ENCODE assay signal across 10 cellular contexts in the genomic region with DNA sequence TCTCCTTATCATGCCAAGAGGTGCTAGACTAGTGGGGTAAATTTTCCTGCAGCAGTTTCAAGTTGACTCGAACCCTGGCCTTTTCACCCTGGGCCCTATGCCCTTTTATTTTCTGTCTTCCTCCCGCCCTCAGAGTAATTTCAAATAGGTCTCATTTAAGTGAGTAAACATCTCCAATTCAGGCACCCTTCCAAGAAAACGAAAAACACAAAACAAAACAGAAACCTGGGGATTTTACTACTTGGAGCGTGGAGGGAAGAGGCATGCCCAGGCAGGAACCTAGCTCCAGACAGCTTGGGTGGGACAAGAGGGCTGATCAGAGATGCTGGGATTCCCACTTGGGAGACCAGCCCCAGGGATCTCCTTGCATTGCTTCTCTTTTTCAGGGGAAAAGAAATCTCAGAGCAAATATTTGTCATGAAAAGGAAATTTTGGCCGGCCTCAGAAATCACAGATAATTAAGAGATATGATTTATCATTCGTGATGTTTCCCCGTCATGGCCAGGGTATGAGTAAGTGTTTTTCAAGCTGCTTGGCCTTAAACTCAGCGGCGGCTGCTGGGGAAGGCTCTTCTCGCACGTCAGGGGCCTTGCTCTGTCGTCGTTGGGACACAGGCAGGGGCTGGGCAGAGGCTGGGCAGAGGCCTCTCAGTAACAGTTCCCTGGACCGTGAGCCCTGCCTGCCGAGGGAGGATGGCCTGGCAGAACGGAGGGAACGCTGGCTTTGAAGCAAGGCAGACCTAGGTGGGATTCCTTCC.
DNase-seq lines count a peak whose midpoint lies in the region; ATAC-seq, FAIRE-seq and TF ChIP-seq lines count a peak whose summit lies in the region.
"Had no signal": no experiment of that assay in that cellular context is flagged by ENCODE, and none has a peak within 500 bp of the region (broad histone marks: within the 10 kb centered on the region; RNA-seq: fewer than 3 reads in every experiment).

No MANE protein-coding gene starts in this region.

- H3K27me3 Mint-ChIP-seq in activated naive CD8-positive, alpha-beta T cell treated with anti-CD3 and anti-CD28 coated beads for 36 hours: no peaks in the 10 kb centered on the region
- H3K27me3 Mint-ChIP-seq in activated T-helper 2 cell treated with anti-CD3 and anti-CD28 coated beads, Interferon-gamma antibody, Interleukin-2, Interleukin-4, amounts not matched to agents 10 μg/mL and 5 μg/mL and 100 μg/mL, durations not matched to agents 14 hours and 24 hours and 36 hours (ENCODE audit: low read depth): no peaks in the 10 kb centered on the region

- CTCF ChIA-PET in HepG2 (lab: Yijun Ruan, JAX; ENCODE audit: low intra/inter-chr PET ratio, low total read pairs) (no interaction called here), OCI-LY7 (lab: Charles Lee; ENCODE audit: unreplicated experiment) (no interaction called here)

- no peak for FAIRE-seq in HepG2 (lab: Jason Lieb, UNC)

- TF ChIP-seq POLR2A in right lobe of liver (IDR thresholded peaks at IDR 0.05) (no peak), HepG2 (IDR thresholded peaks at IDR 0.05; ENCODE audit: insufficient read depth in 1 of 2, low read depth in 2 of 2, low read length in 2 of 2) (no peak)

- TF ChIP-seq EP300 in HepG2 (IDR thresholded peaks at IDR 0.05; ENCODE audit: low read depth in 2 of 2, low read length in 2 of 2): no peak
- TF ChIP-seq EP300 in HepG2 (CRISPR knock-in tag; IDR thresholded peaks at IDR 0.05; ENCODE audit: borderline replicate concordance): no peak

- no peak overlapping the region for H3K27ac Mint-ChIP-seq in activated naive CD8-positive, alpha-beta T cell treated with anti-CD3 and anti-CD28 coated beads for 36 hours
- H3K27ac Mint-ChIP-seq in activated T-helper 2 cell treated with anti-CD3 and anti-CD28 coated beads, Interferon-gamma antibody, Interleukin-2, Interleukin-4, amounts not matched to agents 10 μg/mL and 5 μg/mL and 100 μg/mL, durations not matched to agents 14 hours and 24 hours and 36 hours: no peak overlapping the region

- no peaks in the 10 kb centered on the region for H3K4me1 Mint-ChIP-seq in activated naive CD8-positive, alpha-beta T cell treated with anti-CD3 and anti-CD28 coated beads for 36 hours
- H3K4me1 Mint-ChIP-seq in activated T-helper 2 cell treated with anti-CD3 and anti-CD28 coated beads, Interferon-gamma antibody, Interleukin-2, Interleukin-4, amounts not matched to agents 10 μg/mL and 5 μg/mL and 100 μg/mL, durations not matched to agents 14 hours and 24 hours and 36 hours (ENCODE audit: low read depth): no peaks in the 10 kb centered on the region

- DNase-seq in right lobe of liver: no peak
- no peak for DNase-seq in HepG2 (ENCODE audit: low spot score)
- DNase-seq in brain microvascular endothelial cell: peak; percentile 61
- no peak for DNase-seq in lower lobe of right lung
- peak; percentile 76 to 88 for DNase-seq in aorta
- DNase-seq in activated naive CD8-positive, alpha-beta T cell treated with anti-CD3 and anti-CD28 coated beads for 36 hours: no peak
- no peak for DNase-seq in OCI-LY7 (ENCODE audit: low spot score)
- no peak for DNase-seq in activated T-helper 2 cell treated with anti-CD3 and anti-CD28 coated beads, Interferon-gamma antibody, Interleukin-2, Interleukin-4, amounts not matched to agents 10 μg/mL and 5 μg/mL and 100 μg/mL, durations not matched to agents 14 hours and 24 hours and 36 hours (ENCODE audit: low spot score)
- DNase-seq: BE2C had no signal

- H3K9ac ChIP-seq in HepG2 (ENCODE audit: insufficient read depth, low read depth, low read length): no peak overlapping the region

- H3K36me3 ChIP-seq in right lobe of liver: no peaks in the 10 kb centered on the region
- H3K36me3 ChIP-seq in HepG2 (replicated peaks in 1 of 2; ENCODE audit: control insufficient read depth in 1 of 2, insufficient read depth in 2 of 2, low read length in 2 of 2): no peaks in the 10 kb centered on the region
- H3K36me3 ChIP-seq in brain microvascular endothelial cell (replicated peaks): no peaks in the 10 kb centered on the region
- no peaks in the 10 kb centered on the region for H3K36me3 ChIP-seq in lower lobe of right lung
- no peaks in the 10 kb centered on the region for H3K36me3 ChIP-seq in aorta (ENCODE audit: control insufficient read depth in 1 of 2, insufficient read depth in 2 of 2, low read length in 1 of 2)
- no peaks in the 10 kb centered on the region for H3K36me3 ChIP-seq in OCI-LY7 (ENCODE audit: insufficient read depth, low read length)
- H3K36me3 ChIP-seq: BE2C, neutrophil had no signal

- H3K79me2 ChIP-seq in HepG2 (ENCODE audit: insufficient read depth, low read length) (no peaks in the 10 kb centered on the region), OCI-LY7 (ENCODE audit: insufficient read depth, low read depth, low read length) (no peaks in the 10 kb centered on the region)

- H3K9me3 Mint-ChIP-seq in activated naive CD8-positive, alpha-beta T cell treated with anti-CD3 and anti-CD28 coated beads for 36 hours: no peaks in the 10 kb centered on the region
- no peaks in the 10 kb centered on the region for H3K9me3 Mint-ChIP-seq in activated T-helper 2 cell treated with anti-CD3 and anti-CD28 coated beads, Interferon-gamma antibody, Interleukin-2, Interleukin-4, amounts not matched to agents 10 μg/mL and 5 μg/mL and 100 μg/mL, durations not matched to agents 14 hours and 24 hours and 36 hours

- peaks cover 0 to 19% (median 3%) of the 10 kb centered on the region in 4 donors for H3K4me1 ChIP-seq in right lobe of liver
- H3K4me1 ChIP-seq in HepG2 (ENCODE audit: insufficient read depth, low read length): no peaks in the 10 kb centered on the region
- peaks cover 33% of the 10 kb centered on the region for H3K4me1 ChIP-seq in lower lobe of right lung
- no peaks in the 10 kb centered on the region for H3K4me1 ChIP-seq in aorta (ENCODE audit: control insufficient read depth in 1 of 2, insufficient read depth in 2 of 2, low read length in 2 of 2)
- no peaks in the 10 kb centered on the region for H3K4me1 ChIP-seq in OCI-LY7 (ENCODE audit: insufficient read depth, low read length, poor library complexity, severe bottlenecking)
- H3K4me1 ChIP-seq: BE2C had no signal

- in situ Hi-C loops in HepG2 (cut with HindIII; ENCODE audit: extremely low pct_ligation_motif_present, low pct_unique_long_range_greater_than_20kb) (no loop called here), brain microvascular endothelial cell (cut with HindIII; ENCODE audit: low pct_ligation_motif_present, low sequenced_read_pairs) (no loop called here)

- H3K36me3 Mint-ChIP-seq in activated naive CD8-positive, alpha-beta T cell treated with anti-CD3 and anti-CD28 coated beads for 36 hours: no peaks in the 10 kb centered on the region
- H3K36me3 Mint-ChIP-seq in activated T-helper 2 cell treated with anti-CD3 and anti-CD28 coated beads, Interferon-gamma antibody, Interleukin-2, Interleukin-4, amounts not matched to agents 10 μg/mL and 5 μg/mL and 100 μg/mL, durations not matched to agents 14 hours and 24 hours and 36 hours (ENCODE audit: low read depth): no peaks in the 10 kb centered on the region

- POLR2A ChIA-PET in HepG2 (lab: Yijun Ruan, JAX): no interaction called here
- POLR2A ChIA-PET in OCI-LY7 (lab: Charles Lee): no interaction called here

- TF ChIP-seq CTCF in right lobe of liver (IDR thresholded peaks at IDR 0.05) (no peak), HepG2 (CRISPR knock-in tag; IDR thresholded peaks at IDR 0.05) (no peak), brain microvascular endothelial cell (IDR thresholded peaks at IDR 0.05; ENCODE audit: low read depth, low read length, missing control alignments) (no peak), lower lobe of right lung (IDR thresholded peaks at IDR 0.05) (no peak), OCI-LY7 (conservative IDR thresholded peaks at IDR 0.05; ENCODE audit: low read length) (no peak)

- TF ChIP-seq RAD21 in HepG2 (CRISPR knock-in tag; IDR thresholded peaks at IDR 0.05): no peak

- BruUV-seq in HepG2 (replicated peaks; lab: Mats Ljungman, UMichigan) (no TSS peak), OCI-LY7 (replicated peaks; lab: Mats Ljungman, UMichigan) (no TSS peak)

- H3K4me2 ChIP-seq in HepG2 (ENCODE audit: low read depth, low read length) (no peak overlapping the region), OCI-LY7 (ENCODE audit: low read length) (no peak overlapping the region)

- H4K20me1 ChIP-seq in HepG2 (ENCODE audit: insufficient read depth, low read length) (no peaks in the 10 kb centered on the region), OCI-LY7 (ENCODE audit: insufficient read depth, low read length) (no peaks in the 10 kb centered on the region)

- no peak overlapping the region for H3K27ac ChIP-seq in right lobe of liver
- H3K27ac ChIP-seq in HepG2 (ENCODE audit: extremely low read length, insufficient read depth, low read length): no peak overlapping the region
- peak overlapping the region; percentile 66 for H3K27ac ChIP-seq in brain microvascular endothelial cell
- H3K27ac ChIP-seq in lower lobe of right lung: peak overlapping the region; percentile 61
- H3K27ac ChIP-seq in aorta (ENCODE audit: low read depth in 1 of 2, low read length in 2 of 2): no peak overlapping the region
- no peak overlapping the region for H3K27ac ChIP-seq in OCI-LY7 (ENCODE audit: low read depth, low read length, poor library complexity, severe bottlenecking)
- H3K27ac ChIP-seq: neutrophil had no signal

- H3K4me3 ChIP-seq in right lobe of liver (no peak overlapping the region), HepG2 (replicated peaks in 1 of 3; ENCODE audit: insufficient read depth in 1 of 3, low read depth in 2 of 3, low read length in 3 of 3) (no peak overlapping the region), brain microvascular endothelial cell (ENCODE audit: low read depth, low read length) (no peak overlapping the region), lower lobe of right lung (no peak overlapping the region), aorta (ENCODE audit: low read length in 2 of 2) (no peak overlapping the region), OCI-LY7 (ENCODE audit: low read depth, low read length, poor library complexity, severe bottlenecking) (no peak overlapping the region)

- no peaks in the 10 kb centered on the region for H3K27me3 ChIP-seq in right lobe of liver
- H3K27me3 ChIP-seq in HepG2 (ENCODE audit: control insufficient read depth in 1 of 2, insufficient read depth in 2 of 2, low read length in 2 of 2): peaks cover 0 to 1% of the 10 kb centered on the region in 2 experiments; a peak in 1 of 5 replicates
- H3K27me3 ChIP-seq in brain microvascular endothelial cell (replicated peaks): no peaks in the 10 kb centered on the region
- H3K27me3 ChIP-seq in lower lobe of right lung (ENCODE audit: low read depth): peaks cover 3% of the 10 kb centered on the region
- H3K27me3 ChIP-seq in aorta (ENCODE audit: control insufficient read depth in 1 of 2, insufficient read depth in 2 of 2, low read length in 1 of 2): no peaks in the 10 kb centered on the region
- H3K27me3 ChIP-seq: BE2C, neutrophil had no signal

- H2AFZ ChIP-seq in HepG2 (ENCODE audit: low read length): no peak overlapping the region
- H2AFZ ChIP-seq in OCI-LY7 (ENCODE audit: low read length): no peak overlapping the region

- 40% methylated on average over 8 of the region's 17 CpGs for WGBS in right lobe of liver (ENCODE audit: insufficient coverage, low coverage, low lambda C conversion rate, missing lambda C conversion rate)
- WGBS in HepG2 (ENCODE audit: low lambda C conversion rate): 42% methylated on average over 17 of the region's 17 CpGs
- WGBS in aorta, 2 donors: 87 to 92% methylated on average over 17 of the region's 17 CpGs

- intact Hi-C loops in right lobe of liver (cut with DNase I) (no loop called here), HepG2 (cut with micrococcal nuclease; ENCODE audit: unreplicated experiment) (no loop called here), lower lobe of right lung (cut with DNase I) (no loop called here), aorta (cut with DNase I) (loop anchor here in 1 of 2 donors (5.0 to 10.0 kb wide), 2 partner anchors 86 to 737 kb away; no protein-coding TSS in a partner anchor), OCI-LY7 (cut with micrococcal nuclease; ENCODE audit: unreplicated experiment) (no loop called here)
- intact Hi-C loops in activated T-helper 2 cell treated with anti-CD3 and anti-CD28 coated beads, Interferon-gamma antibody, Interleukin-2, Interleukin-4, amounts not matched to agents 10 μg/mL and 5 μg/mL and 100 μg/mL, durations not matched to agents 14 hours and 24 hours and 36 hours (cut with micrococcal nuclease): no loop called here

- no peaks in the 10 kb centered on the region for H3K9me2 ChIP-seq in OCI-LY7 (ENCODE audit: insufficient read depth, low read length)

- ATAC-seq in right lobe of liver: peak in 3 of 4 donors; percentile 8 to 28 (median 22)
- ATAC-seq in HepG2: no peak
- peak; percentile 63 to 68 for ATAC-seq in lower lobe of right lung
- ATAC-seq in aorta (ENCODE audit: low FRiP score): peak; percentile 67

- no peak overlapping the region for H3K4me3 Mint-ChIP-seq in activated naive CD8-positive, alpha-beta T cell treated with anti-CD3 and anti-CD28 coated beads for 36 hours
- H3K4me3 Mint-ChIP-seq in activated T-helper 2 cell treated with anti-CD3 and anti-CD28 coated beads, Interferon-gamma antibody, Interleukin-2, Interleukin-4, amounts not matched to agents 10 μg/mL and 5 μg/mL and 100 μg/mL, durations not matched to agents 14 hours and 24 hours and 36 hours (ENCODE audit: low read depth): no peak overlapping the region

- H3K9me3 ChIP-seq in right lobe of liver (no peaks in the 10 kb centered on the region), HepG2 (ENCODE audit: low read length) (no peaks in the 10 kb centered on the region), lower lobe of right lung (no peaks in the 10 kb centered on the region), aorta (ENCODE audit: control insufficient read depth, low read length) (no peaks in the 10 kb centered on the region), OCI-LY7 (ENCODE audit: low read length) (no peaks in the 10 kb centered on the region)
- H3K9me3 ChIP-seq: BE2C, neutrophil had no signal

Comparison
In these comparisons a context has a peak if more than half of its experiments do, and no peak if none do; other contexts are left out.
1. DNase-seq: peak in brain microvascular endothelial cell (single experiment) and aorta (2 of 2); none in right lobe of liver (0 of 3), HepG2 (single experiment), lower lobe of right lung (single experiment), activated naive CD8-positive, alpha-beta T cell treated with anti-CD3 and anti-CD28 coated beads for 36 hours (single experiment), OCI-LY7 (single experiment) and activated T-helper 2 cell treated with anti-CD3 and anti-CD28 coated beads, Interferon-gamma antibody, Interleukin-2, Interleukin-4, amounts not matched to agents 10 μg/mL and 5 μg/mL and 100 μg/mL, durations not matched to agents 14 hours and 24 hours and 36 hours (single experiment).
2. H3K27ac ChIP-seq: peak in brain microvascular endothelial cell (single experiment) and lower lobe of right lung (single experiment); none in right lobe of liver (0 of 3), HepG2 (single experiment), aorta (0 of 2) and OCI-LY7 (single experiment).